In the genomic region with DNA sequence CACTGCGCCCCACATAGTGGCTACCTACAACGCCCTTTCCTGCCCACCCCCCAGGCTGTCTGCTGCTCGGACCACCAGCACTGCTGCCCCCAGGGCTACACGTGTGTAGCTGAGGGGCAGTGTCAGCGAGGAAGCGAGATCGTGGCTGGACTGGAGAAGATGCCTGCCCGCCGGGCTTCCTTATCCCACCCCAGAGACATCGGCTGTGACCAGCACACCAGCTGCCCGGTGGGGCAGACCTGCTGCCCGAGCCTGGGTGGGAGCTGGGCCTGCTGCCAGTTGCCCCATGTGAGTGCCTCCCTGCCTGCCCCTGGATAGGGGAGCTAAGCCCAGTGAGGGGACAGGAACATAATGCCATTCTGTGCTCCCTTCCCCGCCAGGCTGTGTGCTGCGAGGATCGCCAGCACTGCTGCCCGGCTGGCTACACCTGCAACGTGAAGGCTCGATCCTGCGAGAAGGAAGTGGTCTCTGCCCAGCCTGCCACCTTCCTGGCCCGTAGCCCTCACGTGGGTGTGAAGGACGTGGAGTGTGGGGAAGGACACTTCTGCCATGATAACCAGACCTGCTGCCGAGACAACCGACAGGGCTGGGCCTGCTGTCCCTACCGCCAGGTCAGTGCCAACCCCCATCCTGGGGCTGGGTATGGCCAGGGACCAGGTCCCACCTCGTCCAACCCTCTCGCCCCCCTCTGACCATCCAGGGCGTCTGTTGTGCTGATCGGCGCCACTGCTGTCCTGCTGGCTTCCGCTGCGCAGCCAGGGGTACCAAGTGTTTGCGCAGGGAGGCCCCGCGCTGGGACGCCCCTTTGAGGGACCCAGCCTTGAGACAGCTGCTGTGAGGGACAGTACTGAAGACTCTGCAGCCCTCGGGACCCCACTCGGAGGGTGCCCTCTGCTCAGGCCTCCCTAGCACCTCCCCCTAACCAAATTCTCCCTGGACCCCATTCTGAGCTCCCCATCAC, we compare ENCODE assay signal across 2 cellular contexts.
TF ChIP-seq lines count a peak whose summit lies in the region.

No MANE protein-coding gene starts in this region.

TF ChIP-seq in SK-N-SH, 30 proteins besides CTCF, POLR2A, EP300 and RAD21 (continued from another document):
- TF ChIP-seq, protein P1, sequence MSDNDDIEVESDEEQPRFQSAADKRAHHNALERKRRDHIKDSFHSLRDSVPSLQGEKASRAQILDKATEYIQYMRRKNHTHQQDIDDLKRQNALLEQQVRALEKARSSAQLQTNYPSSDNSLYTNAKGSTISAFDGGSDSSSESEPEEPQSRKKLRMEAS (IDR thresholded peaks at IDR 0.05; ENCODE audit: low read depth) = no peak
- no peak for TF ChIP-seq EZH2phosphoT487 (IDR thresholded peaks at IDR 0.05; ENCODE audit: borderline replicate concordance, low read depth)

TF ChIP-seq in SK-N-SH treated with all-trans-retinoic acid at 6 μM for 48 hours, 23 proteins besides CTCF, POLR2A, EP300 and RAD21 (continued from another document):
- TF ChIP-seq, protein P2, sequence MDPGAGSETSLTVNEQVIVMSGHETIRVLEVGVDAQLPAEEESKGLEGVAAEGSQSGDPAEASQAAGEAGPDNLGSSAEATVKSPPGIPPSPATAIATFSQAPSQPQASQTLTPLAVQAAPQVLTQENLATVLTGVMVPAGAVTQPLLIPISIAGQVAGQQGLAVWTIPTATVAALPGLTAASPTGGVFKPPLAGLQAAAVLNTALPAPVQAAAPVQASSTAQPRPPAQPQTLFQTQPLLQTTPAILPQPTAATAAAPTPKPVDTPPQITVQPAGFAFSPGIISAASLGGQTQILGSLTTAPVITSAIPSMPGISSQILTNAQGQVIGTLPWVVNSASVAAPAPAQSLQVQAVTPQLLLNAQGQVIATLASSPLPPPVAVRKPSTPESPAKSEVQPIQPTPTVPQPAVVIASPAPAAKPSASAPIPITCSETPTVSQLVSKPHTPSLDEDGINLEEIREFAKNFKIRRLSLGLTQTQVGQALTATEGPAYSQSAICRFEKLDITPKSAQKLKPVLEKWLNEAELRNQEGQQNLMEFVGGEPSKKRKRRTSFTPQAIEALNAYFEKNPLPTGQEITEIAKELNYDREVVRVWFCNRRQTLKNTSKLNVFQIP (CRISPR knock-in tag; IDR thresholded peaks at IDR 0.05; ENCODE audit: borderline replicate concordance, low read depth) = no peak
- TF ChIP-seq, protein P3, sequence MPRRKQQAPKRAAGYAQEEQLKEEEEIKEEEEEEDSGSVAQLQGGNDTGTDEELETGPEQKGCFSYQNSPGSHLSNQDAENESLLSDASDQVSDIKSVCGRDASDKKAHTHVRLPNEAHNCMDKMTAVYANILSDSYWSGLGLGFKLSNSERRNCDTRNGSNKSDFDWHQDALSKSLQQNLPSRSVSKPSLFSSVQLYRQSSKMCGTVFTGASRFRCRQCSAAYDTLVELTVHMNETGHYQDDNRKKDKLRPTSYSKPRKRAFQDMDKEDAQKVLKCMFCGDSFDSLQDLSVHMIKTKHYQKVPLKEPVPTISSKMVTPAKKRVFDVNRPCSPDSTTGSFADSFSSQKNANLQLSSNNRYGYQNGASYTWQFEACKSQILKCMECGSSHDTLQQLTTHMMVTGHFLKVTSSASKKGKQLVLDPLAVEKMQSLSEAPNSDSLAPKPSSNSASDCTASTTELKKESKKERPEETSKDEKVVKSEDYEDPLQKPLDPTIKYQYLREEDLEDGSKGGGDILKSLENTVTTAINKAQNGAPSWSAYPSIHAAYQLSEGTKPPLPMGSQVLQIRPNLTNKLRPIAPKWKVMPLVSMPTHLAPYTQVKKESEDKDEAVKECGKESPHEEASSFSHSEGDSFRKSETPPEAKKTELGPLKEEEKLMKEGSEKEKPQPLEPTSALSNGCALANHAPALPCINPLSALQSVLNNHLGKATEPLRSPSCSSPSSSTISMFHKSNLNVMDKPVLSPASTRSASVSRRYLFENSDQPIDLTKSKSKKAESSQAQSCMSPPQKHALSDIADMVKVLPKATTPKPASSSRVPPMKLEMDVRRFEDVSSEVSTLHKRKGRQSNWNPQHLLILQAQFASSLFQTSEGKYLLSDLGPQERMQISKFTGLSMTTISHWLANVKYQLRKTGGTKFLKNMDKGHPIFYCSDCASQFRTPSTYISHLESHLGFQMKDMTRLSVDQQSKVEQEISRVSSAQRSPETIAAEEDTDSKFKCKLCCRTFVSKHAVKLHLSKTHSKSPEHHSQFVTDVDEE (CRISPR knock-in tag; IDR thresholded peaks at IDR 0.05) = no peak
- no peak for TF ChIP-seq ZNF70 (CRISPR knock-in tag; IDR thresholded peaks at IDR 0.05)
- TF ChIP-seq, protein P4, sequence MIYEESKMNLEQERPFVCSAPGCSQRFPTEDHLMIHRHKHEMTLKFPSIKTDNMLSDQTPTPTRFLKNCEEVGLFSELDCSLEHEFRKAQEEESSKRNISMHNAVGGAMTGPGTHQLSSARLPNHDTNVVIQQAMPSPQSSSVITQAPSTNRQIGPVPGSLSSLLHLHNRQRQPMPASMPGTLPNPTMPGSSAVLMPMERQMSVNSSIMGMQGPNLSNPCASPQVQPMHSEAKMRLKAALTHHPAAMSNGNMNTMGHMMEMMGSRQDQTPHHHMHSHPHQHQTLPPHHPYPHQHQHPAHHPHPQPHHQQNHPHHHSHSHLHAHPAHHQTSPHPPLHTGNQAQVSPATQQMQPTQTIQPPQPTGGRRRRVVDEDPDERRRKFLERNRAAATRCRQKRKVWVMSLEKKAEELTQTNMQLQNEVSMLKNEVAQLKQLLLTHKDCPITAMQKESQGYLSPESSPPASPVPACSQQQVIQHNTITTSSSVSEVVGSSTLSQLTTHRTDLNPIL (CRISPR knock-in tag; IDR thresholded peaks at IDR 0.05; ENCODE audit: low read depth) = no peak
- TF ChIP-seq ZFP30 (CRISPR knock-in tag; IDR thresholded peaks at IDR 0.05) = no peak
- no peak for TF ChIP-seq OSR1 (CRISPR knock-in tag; IDR thresholded peaks at IDR 0.05)
- TF ChIP-seq, protein P5, sequence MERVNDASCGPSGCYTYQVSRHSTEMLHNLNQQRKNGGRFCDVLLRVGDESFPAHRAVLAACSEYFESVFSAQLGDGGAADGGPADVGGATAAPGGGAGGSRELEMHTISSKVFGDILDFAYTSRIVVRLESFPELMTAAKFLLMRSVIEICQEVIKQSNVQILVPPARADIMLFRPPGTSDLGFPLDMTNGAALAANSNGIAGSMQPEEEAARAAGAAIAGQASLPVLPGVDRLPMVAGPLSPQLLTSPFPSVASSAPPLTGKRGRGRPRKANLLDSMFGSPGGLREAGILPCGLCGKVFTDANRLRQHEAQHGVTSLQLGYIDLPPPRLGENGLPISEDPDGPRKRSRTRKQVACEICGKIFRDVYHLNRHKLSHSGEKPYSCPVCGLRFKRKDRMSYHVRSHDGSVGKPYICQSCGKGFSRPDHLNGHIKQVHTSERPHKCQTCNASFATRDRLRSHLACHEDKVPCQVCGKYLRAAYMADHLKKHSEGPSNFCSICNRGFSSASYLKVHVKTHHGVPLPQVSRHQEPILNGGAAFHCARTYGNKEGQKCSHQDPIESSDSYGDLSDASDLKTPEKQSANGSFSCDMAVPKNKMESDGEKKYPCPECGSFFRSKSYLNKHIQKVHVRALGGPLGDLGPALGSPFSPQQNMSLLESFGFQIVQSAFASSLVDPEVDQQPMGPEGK (CRISPR knock-in tag; IDR thresholded peaks at IDR 0.05; ENCODE audit: borderline replicate concordance) = no peak
- TF ChIP-seq ZFP3 (CRISPR knock-in tag; IDR thresholded peaks at IDR 0.05) = no peak
- TF ChIP-seq, protein P6, sequence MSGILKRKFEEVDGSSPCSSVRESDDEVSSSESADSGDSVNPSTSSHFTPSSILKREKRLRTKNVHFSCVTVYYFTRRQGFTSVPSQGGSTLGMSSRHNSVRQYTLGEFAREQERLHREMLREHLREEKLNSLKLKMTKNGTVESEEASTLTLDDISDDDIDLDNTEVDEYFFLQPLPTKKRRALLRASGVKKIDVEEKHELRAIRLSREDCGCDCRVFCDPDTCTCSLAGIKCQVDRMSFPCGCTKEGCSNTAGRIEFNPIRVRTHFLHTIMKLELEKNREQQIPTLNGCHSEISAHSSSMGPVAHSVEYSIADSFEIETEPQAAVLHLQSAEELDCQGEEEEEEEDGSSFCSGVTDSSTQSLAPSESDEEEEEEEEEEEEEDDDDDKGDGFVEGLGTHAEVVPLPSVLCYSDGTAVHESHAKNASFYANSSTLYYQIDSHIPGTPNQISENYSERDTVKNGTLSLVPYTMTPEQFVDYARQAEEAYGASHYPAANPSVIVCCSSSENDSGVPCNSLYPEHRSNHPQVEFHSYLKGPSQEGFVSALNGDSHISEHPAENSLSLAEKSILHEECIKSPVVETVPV (CRISPR knock-in tag; IDR thresholded peaks at IDR 0.05) = no peak
- TF ChIP-seq CSDC2 (CRISPR knock-in tag; IDR thresholded peaks at IDR 0.05) = no peak
- TF ChIP-seq ZNF565 (CRISPR knock-in tag; conservative IDR thresholded peaks at IDR 0.05; ENCODE audit: low read depth) = no peak
- no peak for TF ChIP-seq TCF4 (CRISPR knock-in tag; IDR thresholded peaks at IDR 0.05; ENCODE audit: borderline replicate concordance)
